Comparison of ENCODE assay signal across 2 cellular contexts in the genomic region with DNA sequence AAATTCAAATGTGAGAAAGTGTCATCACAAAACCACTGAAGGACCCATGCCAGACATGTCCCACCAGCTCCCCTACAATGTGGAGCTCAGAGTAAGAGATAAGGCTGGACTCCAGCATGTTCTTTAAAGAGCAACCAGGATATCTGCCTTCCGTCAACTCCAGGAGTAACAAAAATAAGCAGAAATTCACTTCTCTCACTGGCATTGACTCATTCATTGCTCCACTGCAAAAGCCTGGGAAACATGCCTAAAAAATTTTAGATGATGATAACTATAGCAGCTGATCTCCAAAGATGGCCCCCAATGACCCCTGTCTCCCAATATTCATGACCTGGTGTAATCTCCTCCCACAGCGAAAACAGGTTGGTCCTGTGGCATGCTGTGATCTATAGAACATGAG.
TF ChIP-seq lines count a peak whose summit lies in the region.

No MANE protein-coding gene starts in this region.

TF ChIP-seq in IMR-90, 13 proteins besides CTCF, POLR2A, EP300 and RAD21 (continued from another document):
- TF ChIP-seq, protein P1, sequence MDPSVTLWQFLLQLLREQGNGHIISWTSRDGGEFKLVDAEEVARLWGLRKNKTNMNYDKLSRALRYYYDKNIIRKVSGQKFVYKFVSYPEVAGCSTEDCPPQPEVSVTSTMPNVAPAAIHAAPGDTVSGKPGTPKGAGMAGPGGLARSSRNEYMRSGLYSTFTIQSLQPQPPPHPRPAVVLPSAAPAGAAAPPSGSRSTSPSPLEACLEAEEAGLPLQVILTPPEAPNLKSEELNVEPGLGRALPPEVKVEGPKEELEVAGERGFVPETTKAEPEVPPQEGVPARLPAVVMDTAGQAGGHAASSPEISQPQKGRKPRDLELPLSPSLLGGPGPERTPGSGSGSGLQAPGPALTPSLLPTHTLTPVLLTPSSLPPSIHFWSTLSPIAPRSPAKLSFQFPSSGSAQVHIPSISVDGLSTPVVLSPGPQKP (IDR thresholded peaks at IDR 0.05; ENCODE audit: borderline replicate concordance, low read depth, low read length), result no peak
- TF ChIP-seq FOS (IDR thresholded peaks at IDR 0.05; ENCODE audit: low read depth, low read length) (0 out of 2 replicates have a peak, but pooled peaks have one; percentile 3), RFX5 (IDR thresholded peaks at IDR 0.05; ENCODE audit: low read depth, low read length) (no peak), MXI1 (IDR thresholded peaks at IDR 0.05; ENCODE audit: borderline replicate concordance, low read depth, low read length) (no peak), SMC3 (IDR thresholded peaks at IDR 0.05; ENCODE audit: low read depth, low read length) (no peak), BHLHE40 (IDR thresholded peaks at IDR 0.05; ENCODE audit: low read depth, low read length) (no peak), CHD1 (IDR thresholded peaks at IDR 0.05; ENCODE audit: low read depth, low read length) (no peak)
- TF ChIP-seq, protein P2, sequence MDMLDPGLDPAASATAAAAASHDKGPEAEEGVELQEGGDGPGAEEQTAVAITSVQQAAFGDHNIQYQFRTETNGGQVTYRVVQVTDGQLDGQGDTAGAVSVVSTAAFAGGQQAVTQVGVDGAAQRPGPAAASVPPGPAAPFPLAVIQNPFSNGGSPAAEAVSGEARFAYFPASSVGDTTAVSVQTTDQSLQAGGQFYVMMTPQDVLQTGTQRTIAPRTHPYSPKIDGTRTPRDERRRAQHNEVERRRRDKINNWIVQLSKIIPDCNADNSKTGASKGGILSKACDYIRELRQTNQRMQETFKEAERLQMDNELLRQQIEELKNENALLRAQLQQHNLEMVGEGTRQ (IDR thresholded peaks at IDR 0.05; ENCODE audit: low read depth, low read length), result no peak
TF ChIP-seq in IMR-90: peak in this region for 2.

TF ChIP-seq in SK-N-SH, 30 proteins besides CTCF, POLR2A, EP300 and RAD21 (continued from another document):
- TF ChIP-seq, protein P3, sequence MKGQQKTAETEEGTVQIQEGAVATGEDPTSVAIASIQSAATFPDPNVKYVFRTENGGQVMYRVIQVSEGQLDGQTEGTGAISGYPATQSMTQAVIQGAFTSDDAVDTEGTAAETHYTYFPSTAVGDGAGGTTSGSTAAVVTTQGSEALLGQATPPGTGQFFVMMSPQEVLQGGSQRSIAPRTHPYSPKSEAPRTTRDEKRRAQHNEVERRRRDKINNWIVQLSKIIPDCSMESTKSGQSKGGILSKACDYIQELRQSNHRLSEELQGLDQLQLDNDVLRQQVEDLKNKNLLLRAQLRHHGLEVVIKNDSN (IDR thresholded peaks at IDR 0.05; ENCODE audit: borderline replicate concordance, low read depth), result no peak
- TF ChIP-seq TEAD4 (IDR thresholded peaks at IDR 0.05; ENCODE audit: borderline replicate concordance, insufficient read depth) (no peak), NFIC (IDR thresholded peaks at IDR 0.05; ENCODE audit: borderline replicate concordance) (no peak)
- TF ChIP-seq, protein P2 (IDR thresholded peaks at IDR 0.05; ENCODE audit: borderline replicate concordance, low read depth, low read length), result no peak
TF ChIP-seq in SK-N-SH: peak in this region for 0.
